12 cellular contexts compared by ENCODE assay signal in genomic region chr5:76607353-76607871, GRCh38. TPM values are rescaled to one million over a fixed set of nuclear protein-coding genes. Genes with fewer than 3 reads are reported as not detected.
DNase-seq lines count a peak whose midpoint lies in the region; ATAC-seq and TF ChIP-seq lines count a peak whose summit lies in the region.
"Had no signal": no experiment of that assay in that cellular context is flagged by ENCODE, and none has a peak within 500 bp of the region (broad histone marks: within the 10 kb centered on the region; RNA-seq: fewer than 3 reads in every experiment).

No MANE protein-coding gene starts in this region.

- no peaks in the 10 kb centered on the region for H3K9me3 Mint-ChIP-seq in central memory CD8-positive, alpha-beta T cell
- H3K9me3 Mint-ChIP-seq in natural killer cell treated with Interleukin-12 subunit alpha and Interleukin-12 subunit beta and Interleukin-15 and Interleukin-18, amount 100 ng/mL, for 72 hours: no peaks in the 10 kb centered on the region
- peaks cover 2% of the 10 kb centered on the region for H3K9me3 Mint-ChIP-seq in glutamatergic neuron (ENCODE audit: unreplicated experiment)

- no peaks in the 10 kb centered on the region for H3K27me3 Mint-ChIP-seq in central memory CD8-positive, alpha-beta T cell
- no peaks in the 10 kb centered on the region for H3K27me3 Mint-ChIP-seq in natural killer cell treated with Interleukin-12 subunit alpha and Interleukin-12 subunit beta and Interleukin-15 and Interleukin-18, amount 100 ng/mL, for 72 hours
- peaks cover 2% of the 10 kb centered on the region for H3K27me3 Mint-ChIP-seq in glutamatergic neuron (ENCODE audit: unreplicated experiment)

- DNase-seq in EL (peak; percentile 37), glutamatergic neuron (no peak), NCI-H146 (lab: John Stamatoyannopoulos, UW) (no peak)
- no peak for DNase-seq in central memory CD8-positive, alpha-beta T cell (ENCODE audit: low spot score in 2 of 2)
- DNase-seq in natural killer cell treated with Interleukin-12 subunit alpha and Interleukin-12 subunit beta and Interleukin-15 and Interleukin-18, amount 100 ng/mL, for 72 hours (ENCODE audit: low spot score): no peak
- DNase-seq: activated naive CD4-positive, alpha-beta T cell treated with anti-CD3 and anti-CD28 coated beads, Interleukin-2, amount 50 U/mL, for 16 hours; GOT3; islet precursor cell; NCI-H1105 had no signal

- H3K4me3 Mint-ChIP-seq in central memory CD8-positive, alpha-beta T cell: peak overlapping the region; percentile 62
- peak overlapping the region; percentile 56 for H3K4me3 Mint-ChIP-seq in natural killer cell treated with Interleukin-12 subunit alpha and Interleukin-12 subunit beta and Interleukin-15 and Interleukin-18, amount 100 ng/mL, for 72 hours
- H3K4me3 Mint-ChIP-seq in glutamatergic neuron (ENCODE audit: unreplicated experiment): no peak overlapping the region

- peak; percentile 33 for ATAC-seq in HG03439 (IDR thresholded peaks at IDR 0.05; ENCODE audit: unreplicated experiment)
- peak; percentile 61 for ATAC-seq in central memory CD8-positive, alpha-beta T cell (replicated peaks; ENCODE audit: extremely low read depth, poor library complexity, severe bottlenecking)
- ATAC-seq in natural killer cell treated with Interleukin-12 subunit alpha and Interleukin-12 subunit beta and Interleukin-15 and Interleukin-18, amount 100 ng/mL, for 72 hours: peak in 1 of 2 donors; percentile 36
- ATAC-seq in GM18909 (IDR thresholded peaks at IDR 0.05; ENCODE audit: poor library complexity, unreplicated experiment): no peak

- no peak for TF ChIP-seq CTCF in glutamatergic neuron (IDR thresholded peaks at IDR 0.05; ENCODE audit: partially characterized antibody, unreplicated experiment)

- peaks cover 38% of the 10 kb centered on the region for H3K4me1 Mint-ChIP-seq in central memory CD8-positive, alpha-beta T cell
- H3K4me1 Mint-ChIP-seq in natural killer cell treated with Interleukin-12 subunit alpha and Interleukin-12 subunit beta and Interleukin-15 and Interleukin-18, amount 100 ng/mL, for 72 hours (ENCODE audit: low read depth in 2 of 2): peaks cover 31 to 38% of the 10 kb centered on the region in 2 donors
- H3K4me1 Mint-ChIP-seq in glutamatergic neuron (ENCODE audit: low read depth, unreplicated experiment): no peaks in the 10 kb centered on the region

- H3K36me3 Mint-ChIP-seq in central memory CD8-positive, alpha-beta T cell (ENCODE audit: insufficient read depth): peaks cover 59% of the 10 kb centered on the region
- H3K36me3 Mint-ChIP-seq in natural killer cell treated with Interleukin-12 subunit alpha and Interleukin-12 subunit beta and Interleukin-15 and Interleukin-18, amount 100 ng/mL, for 72 hours: peaks cover 10% of the 10 kb centered on the region
- no peaks in the 10 kb centered on the region for H3K36me3 Mint-ChIP-seq in glutamatergic neuron (ENCODE audit: unreplicated experiment)

- no peak overlapping the region for H3K27ac Mint-ChIP-seq in central memory CD8-positive, alpha-beta T cell (ENCODE audit: low read depth)
- H3K27ac Mint-ChIP-seq in natural killer cell treated with Interleukin-12 subunit alpha and Interleukin-12 subunit beta and Interleukin-15 and Interleukin-18, amount 100 ng/mL, for 72 hours: peak overlapping the region; percentile 65 to 87
- no peak overlapping the region for H3K27ac Mint-ChIP-seq in glutamatergic neuron (ENCODE audit: unreplicated experiment)

RNA-seq across cellular contexts. Expression of gene F2RL2, which starts 15.8 kb away (rescaled TPM):
- total RNA-seq in natural killer cell treated with Interleukin-12 subunit alpha and Interleukin-12 subunit beta and Interleukin-15 and Interleukin-18, amount 100 ng/mL, for 72 hours: not detected
- total RNA-seq in glutamatergic neuron (ENCODE audit: unreplicated experiment): not detected
- total RNA-seq: ureter had no signal

Comparison
In these comparisons a context has a peak if more than half of its experiments do, and no peak if none do; other contexts are left out.
1. H3K27ac Mint-ChIP-seq: peak in natural killer cell treated with Interleukin-12 subunit alpha and Interleukin-12 subunit beta and Interleukin-15 and Interleukin-18, amount 100 ng/mL, for 72 hours (2 of 2); none in central memory CD8-positive, alpha-beta T cell (single experiment) and glutamatergic neuron (single experiment).